In genomic region chr22:17084554-17085276, GRCh38 we compare ENCODE assay signal across 8 cellular contexts. TPM values are rescaled to one million over a fixed set of nuclear protein-coding genes. Genes with fewer than 3 reads are reported as not detected.
DNase-seq lines count a peak whose midpoint lies in the region; ATAC-seq, FAIRE-seq and TF ChIP-seq lines count a peak whose summit lies in the region.

TSS of gene IL17RA (plus strand) at chr22:17085000. CDS start at chr22:17085092, 92 bp downstream.

- H3K27ac ChIP-seq in esophagus muscularis mucosa (replicated peaks in 1 of 4) (peak within 1 kb of the TSS; percentile 79 to 92 (median 89)), muscle layer of colon (ENCODE audit: low read depth, low read length) (peak within 1 kb of the TSS; percentile 68)

- H3K27me3 ChIP-seq in esophagus muscularis mucosa (peaks cover 0 to 25% (median 6%) of the 10 kb centered on the region in 4 donors), muscle layer of colon (ENCODE audit: control insufficient read depth in 1 of 2, insufficient read depth in 2 of 2, low read length in 2 of 2) (peaks cover 0 to 15% of the 10 kb centered on the region in 2 donors)

- no peak for FAIRE-seq in D721Med (lab: Jason Lieb, UNC)

- H3K9me3 ChIP-seq in esophagus muscularis mucosa (no peaks in the 10 kb centered on the region), muscle layer of colon (ENCODE audit: low read length) (no peaks in the 10 kb centered on the region)

- TF ChIP-seq POLR2A in esophagus muscularis mucosa (IDR thresholded peaks at IDR 0.05; ENCODE audit: low read depth): peak; percentile 52

- TF ChIP-seq EP300 in esophagus muscularis mucosa (IDR thresholded peaks at IDR 0.05): no peak

- WGBS in esophagus muscularis mucosa: 4% methylated on average over 24 of the region's 68 CpGs

- no peaks in the 10 kb centered on the region for H3K36me3 Mint-ChIP-seq in activated T-cell treated with anti-CD3 and anti-CD28 coated beads, Interleukin-2, amount 50 U/mL, for 4 hours (ENCODE audit: insufficient read depth)

- no peaks in the 10 kb centered on the region for H3K36me3 ChIP-seq in esophagus muscularis mucosa
- H3K36me3 ChIP-seq in muscle layer of colon (ENCODE audit: insufficient read depth, low read length): no peaks in the 10 kb centered on the region

- TF ChIP-seq CTCF in D721Med (IDR thresholded peaks at IDR 0.05; ENCODE audit: insufficient read depth, missing control alignments) (no peak), esophagus muscularis mucosa (IDR thresholded peaks at IDR 0.05) (no peak)

- no peak within 1 kb of the TSS for H3K9ac ChIP-seq in muscle layer of colon (ENCODE audit: low read length)

- peak within 1 kb of the TSS; percentile 74 to 83 (median 80) for H3K4me3 ChIP-seq in esophagus muscularis mucosa
- peak within 1 kb of the TSS; percentile 52 to 54 for H3K4me3 ChIP-seq in muscle layer of colon (ENCODE audit: low read depth in 1 of 2, low read length in 2 of 2)

- peak; percentile 86 for ATAC-seq in GM21447 (IDR thresholded peaks at IDR 0.05; ENCODE audit: unreplicated experiment)
- peak; percentile 92 to 94 for ATAC-seq in activated T-cell treated with anti-CD3 and anti-CD28 coated beads, Interleukin-2, amount 50 U/mL, for 4 hours

- peaks cover 44% of the 10 kb centered on the region for H3K4me1 Mint-ChIP-seq in activated T-cell treated with anti-CD3 and anti-CD28 coated beads, Interleukin-2, amount 50 U/mL, for 4 hours (ENCODE audit: low read depth)

- H3K27me3 Mint-ChIP-seq in activated T-cell treated with anti-CD3 and anti-CD28 coated beads, Interleukin-2, amount 50 U/mL, for 4 hours (ENCODE audit: low read depth): no peaks in the 10 kb centered on the region

- no peaks in the 10 kb centered on the region for H3K9me3 Mint-ChIP-seq in activated T-cell treated with anti-CD3 and anti-CD28 coated beads, Interleukin-2, amount 50 U/mL, for 4 hours

- peak; percentile 75 for DNase-seq in D721Med (ENCODE audit: insufficient read length, low spot score)
- peak; percentile 80 for DNase-seq in HuH-7.5 (ENCODE audit: low spot score)
- DNase-seq in OCI-M1 (lab: John Stamatoyannopoulos, UW): peak; percentile 83
- peak; percentile 93 for DNase-seq in activated T-cell treated with anti-CD3 and anti-CD28 coated beads, Interleukin-2, amount 50 U/mL, for 4 hours
- peak; percentile 98 for DNase-seq in esophagus muscularis mucosa (ENCODE audit: extremely low spot score)
- DNase-seq in stimulated activated CD8-positive, alpha-beta memory T cell treated with anti-CD3 and anti-CD28 coated beads, Interleukin-7, amount 100 ng/mL, for 1 hour (ENCODE audit: low read depth in 2 of 2): peak; percentile 89 to 91

- H3K4me3 Mint-ChIP-seq in activated T-cell treated with anti-CD3 and anti-CD28 coated beads, Interleukin-2, amount 50 U/mL, for 4 hours: peak within 1 kb of the TSS; percentile 87

- intact Hi-C loops in esophagus muscularis mucosa (cut with DNase I): loop anchor here (5.0 kb wide), 1 partner anchor 73 kb away; the partner anchor contains the start of gene HDHD5

- H3K4me1 ChIP-seq in esophagus muscularis mucosa: peaks cover 6 to 37% (median 31%) of the 10 kb centered on the region in 4 donors
- H3K4me1 ChIP-seq in muscle layer of colon (ENCODE audit: insufficient read depth, low read length): no peaks in the 10 kb centered on the region

RNA-seq across cellular contexts. Expression of gene IL17RA, which starts in this region (rescaled TPM):
- 10 to 100 TPM; 14.1 to 19.6 (median 16.6) TPM for total RNA-seq in activated T-cell treated with anti-CD3 and anti-CD28 coated beads, Interleukin-2, amount 50 U/mL, for 4 hours
- 10 to 100 TPM in 3 of 4 donors, 1 to 10 TPM in 1; 8.7 to 16.2 (median 14.0) TPM for total RNA-seq in esophagus muscularis mucosa

Comparison
In these comparisons a context has a peak if more than half of its experiments do, and no peak if none do; other contexts are left out.
1. Peak in every context shown above with its lines: DNase-seq, ATAC-seq, H3K4me3 ChIP-seq and H3K27ac ChIP-seq.